ENCODE assay signal across 16 cellular contexts in genomic region chr4:10135252-10135651, GRCh38.
"Had no signal": no experiment of that assay in that cellular context is flagged by ENCODE, and none has a peak within 500 bp of the region (broad histone marks: within the 10 kb centered on the region; RNA-seq: fewer than 3 reads in every experiment).

No MANE protein-coding gene starts in this region.

- H3K27me3 ChIP-seq: sigmoid colon, stomach, thyroid gland had no signal

- ATAC-seq: natural killer cell; stimulated activated effector memory CD8-positive, alpha-beta T cell treated with anti-CD3 and anti-CD28 coated beads, Interleukin-12 subunit alpha, Interleukin-12 subunit beta, amount 100 ng/mL, for 72 hours had no signal

- DNase-seq: dermis blood vessel endothelial cell; effector memory CD4-positive, alpha-beta T cell; erythroblast; esophagus squamous epithelium; natural killer cell; occipital lobe; sigmoid colon; stimulated activated CD4-positive, alpha-beta T cell treated with anti-CD3 and anti-CD28 coated beads, Interleukin-2, amount 100 ng/mL, for 24 hours; stimulated activated CD4-positive, alpha-beta T cell treated with anti-CD3 and anti-CD28 coated beads, Interleukin-4, amount 100 ng/mL, for 24 hours; stimulated activated naive CD4-positive, alpha-beta T cell treated with Interleukin-2 at 50 U/mL for 16 hours; stomach; thyroid gland had no signal

- H3K4me3 ChIP-seq: coronary artery, esophagus squamous epithelium, lung, sigmoid colon, stomach, thyroid gland had no signal

- H3K4me1 ChIP-seq: sigmoid colon, stomach had no signal

- H3K36me3 ChIP-seq: esophagus squamous epithelium, sigmoid colon, stomach, thyroid gland had no signal

- H3K9me3 ChIP-seq: esophagus squamous epithelium, sigmoid colon, stomach, thyroid gland had no signal

- H3K27ac ChIP-seq: coronary artery, esophagus squamous epithelium, parathyroid adenoma, sigmoid colon, stomach, thyroid gland had no signal
